ENCODE assay signal across 8 cellular contexts in the genomic region with DNA sequence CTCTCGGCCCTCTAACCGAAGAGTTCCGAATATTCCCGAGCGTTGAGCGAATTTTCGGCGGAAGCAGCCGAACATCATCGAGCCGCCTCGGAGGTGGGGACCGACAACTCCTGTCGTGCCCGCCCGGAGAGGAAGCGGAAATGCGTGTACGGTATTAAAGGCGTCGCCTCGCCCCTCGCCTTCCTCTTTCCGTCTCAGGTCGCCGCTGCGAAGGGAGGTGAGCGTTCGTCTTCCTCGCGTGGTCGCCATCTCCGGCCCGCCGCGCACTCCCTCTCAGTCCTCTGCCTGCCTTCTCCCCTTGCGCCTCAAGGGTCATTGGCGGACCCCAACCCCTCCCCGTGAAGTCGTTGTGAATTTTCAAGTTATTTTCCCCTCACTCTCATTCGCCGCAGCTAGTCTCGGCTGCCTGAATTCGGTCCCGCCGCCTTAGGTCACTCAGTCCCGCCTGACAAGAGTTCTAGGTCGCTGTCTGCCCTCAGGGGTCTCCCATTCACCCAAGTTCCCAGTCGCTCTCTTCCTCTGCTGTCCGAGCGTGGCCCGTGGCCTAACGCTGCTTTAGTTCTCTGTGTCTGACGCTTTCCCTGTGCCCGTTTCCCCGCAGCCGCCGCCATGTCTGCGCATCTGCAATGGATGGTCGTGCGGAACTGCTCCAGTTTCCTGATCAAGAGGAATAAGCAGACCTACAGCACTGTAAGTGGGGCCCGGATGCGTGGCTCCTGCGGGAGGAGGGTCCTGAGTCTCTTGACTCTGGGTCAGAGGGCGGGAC. TPM values are rescaled to one million over a fixed set of nuclear protein-coding genes. Genes with fewer than 3 reads are reported as not detected.
A peak's percentile ranks its signal among the peaks of the same experiment; 100 is the strongest.
DNase-seq lines count a peak whose midpoint lies in the region; ATAC-seq, FAIRE-seq and TF ChIP-seq lines count a peak whose summit lies in the region.

Gene RPL28, plus strand, starts transcription at position 184 of the 766 bp plus-strand sequence. Its CDS starts 426 bp downstream, at position 610.

- peak within 1 kb of the TSS; percentile 95 to 96 for H3K27ac ChIP-seq in kidney (ENCODE audit: low read depth in 2 of 2, low read length in 2 of 2)

- DNase-seq in AG08395 (ENCODE audit: low spot score) (peak; percentile 98), NCI-H460 (ENCODE audit: extremely low read depth, low read depth) (peak; percentile 96), cerebellum (ENCODE audit: low spot score) (peak; percentile 99), kidney (peak; percentile 99)
- peak; percentile 98 for DNase-seq in activated CD4-positive, alpha-beta T cell treated with anti-CD3 and anti-CD28 coated beads for 1 hour
- DNase-seq in stimulated activated CD4-positive, alpha-beta T cell treated with anti-CD3 and anti-CD28 coated beads, Interleukin-15, amount 100 ng/mL, for 48 hours (ENCODE audit: low read depth in 2 of 2): peak; percentile 96 to 97

- ATAC-seq in GM18907 (IDR thresholded peaks at IDR 0.05; ENCODE audit: unreplicated experiment) (peak; percentile 67), HG03159 (IDR thresholded peaks at IDR 0.05; ENCODE audit: unreplicated experiment) (peak; percentile 69)

- H3K9me3 ChIP-seq in kidney (ENCODE audit: control insufficient read depth in 1 of 2, low read length in 2 of 2): no peaks in the 10 kb centered on the region

- peak; percentile 94 for FAIRE-seq in kidney (lab: Jason Lieb, UNC)

- H3K4me1 ChIP-seq in kidney (ENCODE audit: control insufficient read depth in 1 of 2, insufficient read depth in 1 of 2, low read depth in 1 of 2, low read length in 2 of 2): peaks cover 25 to 46% of the 10 kb centered on the region in 2 donors

- peaks cover 9 to 27% of the 10 kb centered on the region in 2 donors for H3K36me3 ChIP-seq in kidney (ENCODE audit: control insufficient read depth in 1 of 2, insufficient read depth in 2 of 2, low read length in 2 of 2)

- H3K4me3 ChIP-seq in kidney (ENCODE audit: low read length in 2 of 2): peak within 1 kb of the TSS; percentile 96 to 99

- peak within 1 kb of the TSS; percentile 89 to 95 for H3K9ac ChIP-seq in kidney (ENCODE audit: low read length in 2 of 2)

- no peak for TF ChIP-seq CTCF in kidney (IDR thresholded peaks at IDR 0.05; ENCODE audit: borderline replicate concordance, extremely low read depth, insufficient read depth)

- intact Hi-C loops in kidney (cut with DNase I): no loop called here

RNA-seq across cellular contexts. Expression of gene RPL28, which starts in this region (rescaled TPM):
- 426 and 465 TPM in 2 replicates for total RNA-seq in NCI-H460 (2014; rRNA removed; shearing (Covaris generic))
- polyA plus RNA-seq in NCI-H460 (2014; cell fraction: nucleus; rRNA removed): 151 and 168 TPM in 2 replicates
- total RNA-seq in cerebellum (105 TPM), kidney (1,259 TPM)
- polyA plus RNA-seq in kidney (ENCODE audit: insufficient read depth, low read depth, low replicate concordance): 1,453 TPM

Comparison
In these comparisons a context has a peak if more than half of its experiments do, and no peak if none do; other contexts are left out.
1. Peak in every context shown above with its lines: DNase-seq, ATAC-seq, H3K4me3 ChIP-seq and H3K27ac ChIP-seq.